In the genomic region with DNA sequence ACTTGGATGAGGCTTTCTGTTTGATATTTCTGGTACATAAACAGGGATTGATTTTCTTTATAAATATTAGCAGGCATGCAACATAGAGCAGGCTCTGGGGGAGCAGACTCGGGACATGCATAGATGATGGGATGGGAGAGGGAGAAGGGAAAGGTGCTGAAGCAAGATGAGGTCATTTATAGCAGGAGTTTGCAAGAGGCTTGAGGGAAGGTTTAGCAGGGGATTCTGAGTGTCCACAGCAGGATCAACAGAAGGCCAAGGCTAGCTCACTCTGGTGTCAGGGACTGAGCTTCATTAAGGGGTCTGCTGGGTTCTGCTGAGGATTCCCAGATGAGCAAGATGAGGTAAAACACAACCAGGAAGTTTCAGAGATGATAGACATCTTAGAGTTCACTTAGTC, we compare ENCODE assay signal across 34 cellular contexts.
"Had no signal": no experiment of that assay in that cellular context is flagged by ENCODE, and none has a peak within 500 bp of the region (broad histone marks: within the 10 kb centered on the region; RNA-seq: fewer than 3 reads in every experiment).

No MANE protein-coding gene starts in this region.

- H3K27me3 ChIP-seq: MG63 had no signal

- H3K36me3 ChIP-seq: MG63 had no signal

- H3K9me3 ChIP-seq: MG63 had no signal

- H3K9ac ChIP-seq: KMS-11 had no signal

- H3K4me2 ChIP-seq: KMS-11 had no signal

- DNase-seq: Karpas-422, Kasumi-1, KG1, MG63, MM.1S, MV-4-11, NCI-H1048, NCI-H1092, NCI-H1092 treated with DMSO at 0.1 percent for 48 hours, NCI-H1105, NCI-H1105 treated with DMSO at 0.1 percent for 48 hours, NCI-H1417, NCI-H1417 treated with DMSO at 0.1 percent for 48 hours, NCI-H1436, NCI-H1436 treated with DMSO at 0.1 percent for 48 hours, NCI-H146, NCI-H1694, NCI-H1694 treated with DMSO at 0.1 percent for 48 hours, NCI-H187, NCI-H187 treated with DMSO at 0.1 percent for 48 hours, NCI-H1930, NCI-H2029, NCI-H2029 treated with DMSO at 0.1 percent for 48 hours, NCI-H2081, NCI-H2081 treated with DMSO at 0.1 percent for 48 hours, NCI-H2107, NCI-H2171, NCI-H2171 treated with DMSO at 0.1 percent for 48 hours, NCI-H2227 treated with DMSO at 0.1 percent for 48 hours, NCI-H226, NCI-H345, NCI-H446, NCI-H446 treated with DMSO at 0.1 percent for 48 hours had no signal

- H3K27ac ChIP-seq: KMS-11 had no signal

- H3K4me3 ChIP-seq: MG63 had no signal
